In genomic region chr1:21668232-21669032, GRCh38 we compare ENCODE assay signal across 9 cellular contexts. TPM values are rescaled to one million over a fixed set of nuclear protein-coding genes. Genes with fewer than 3 reads are reported as not detected.
A peak's percentile ranks its signal among the peaks of the same experiment; 100 is the strongest.
DNase-seq lines count a peak whose midpoint lies in the region; ATAC-seq, FAIRE-seq and TF ChIP-seq lines count a peak whose summit lies in the region.
"Had no signal": no experiment of that assay in that cellular context is flagged by ENCODE, and none has a peak within 500 bp of the region (broad histone marks: within the 10 kb centered on the region; RNA-seq: fewer than 3 reads in every experiment).

No MANE protein-coding gene starts in this region.

- peak; percentile 30 for DNase-seq in activated CD4-positive, CD25-positive, alpha-beta regulatory T cell treated with anti-CD3 and anti-CD28 coated beads, Interleukin-2, amount 50 U/mL, for 72 hours
- no peak for DNase-seq in activated CD4-positive, CD25-positive, alpha-beta regulatory T cell (lab: John Stamatoyannopoulos, UW)
- DNase-seq in spleen (peak; percentile 69), DMS153 treated with DMSO at 0.1 percent for 48 hours (lab: John Stamatoyannopoulos, UW; ENCODE audit: unreplicated experiment) (no peak), RCC 7860 (ENCODE audit: low spot score) (no peak)

- H3K27me3 ChIP-seq in spleen (replicated peaks in 1 of 7) = peaks cover 0 to 72% (median 41%) of the 10 kb centered on the region in 7 donors

- FAIRE-seq in RCC 7860 (lab: Jason Lieb, UNC) = no peak

- H3K36me3 ChIP-seq in spleen = no peaks in the 10 kb centered on the region

- H3K4me1 ChIP-seq in spleen = peaks cover 9 to 61% (median 37%) of the 10 kb centered on the region in 6 donors

- H3K27ac ChIP-seq in VCaP (peak overlapping the region; percentile 88), spleen (no peak overlapping the region)
- H3K27ac ChIP-seq: C4-2B had no signal

- intact Hi-C loops in spleen (cut with DNase I; ENCODE audit: low total_unique reads) = loop anchor here (10.0 kb wide), 1 partner anchor 154 kb away; no protein-coding TSS in a partner anchor

- TF ChIP-seq CTCF in VCaP (conservative IDR thresholded peaks at IDR 0.05) (peak; percentile 41), spleen (IDR thresholded peaks at IDR 0.05 in 8 of 11, conservative IDR thresholded peaks at IDR 0.05 in 3 of 11) (peak in 1 of 11 experiments; percentile 11)

- H3K9me3 ChIP-seq in iPS-18c (ENCODE audit: control insufficient read depth, insufficient read depth, low read length) (no peaks in the 10 kb centered on the region), spleen (no peaks in the 10 kb centered on the region)

- no peak for ATAC-seq in GM21576 (IDR thresholded peaks at IDR 0.05; ENCODE audit: unreplicated experiment)

- H3K4me3 ChIP-seq in iPS-18c (ENCODE audit: insufficient read depth, low read depth, low read length) = peak overlapping the region; percentile 73
- peak overlapping the region; percentile 5 to 66 (median 33) for H3K4me3 ChIP-seq in spleen

- WGBS in spleen, 5 donors = 7 to 12% (median 8%) methylated on average over 26 to 36 of the region's 36 CpGs

- TF ChIP-seq POLR2A in spleen (IDR thresholded peaks at IDR 0.05) = no peak

RNA-seq across cellular contexts. Expression of gene RAP1GAP, which starts 0.7 kb away (rescaled TPM):
- 10 to 100 TPM in 1 of 7 donors, 1 to 10 TPM in 4, under 1 TPM in 2; 0.69 to 12.1 (median 1.0) TPM for total RNA-seq in spleen
- polyA plus RNA-seq in spleen = under 1 TPM; 0.30 to 0.67 (median 0.41) TPM

Comparison
In these comparisons a context has a peak if more than half of its experiments do, and no peak if none do; other contexts are left out.
1. DNase-seq: peak in activated CD4-positive, CD25-positive, alpha-beta regulatory T cell treated with anti-CD3 and anti-CD28 coated beads, Interleukin-2, amount 50 U/mL, for 72 hours (single experiment) and spleen (single experiment); none in activated CD4-positive, CD25-positive, alpha-beta regulatory T cell (0 of 4), DMS153 treated with DMSO at 0.1 percent for 48 hours (single experiment) and RCC 7860 (single experiment).